In genomic region chr9:75918154-75918553, GRCh38 we compare ENCODE assay signal across 29 cellular contexts. TPM values are rescaled to one million over a fixed set of nuclear protein-coding genes. Genes with fewer than 3 reads are reported as not detected.
DNase-seq lines count a peak whose midpoint lies in the region; ATAC-seq lines count a peak whose summit lies in the region.
"Had no signal": no experiment of that assay in that cellular context is flagged by ENCODE, and none has a peak within 500 bp of the region (broad histone marks: within the 10 kb centered on the region; RNA-seq: fewer than 3 reads in every experiment).

No MANE protein-coding gene starts in this region.

- H3K9me3 Mint-ChIP-seq in activated T-helper 17 cell treated with anti-CD3 and anti-CD28 coated beads, Interleukin-2, amount 50 U/mL, for 72 hours = no peaks in the 10 kb centered on the region
- H3K9me3 Mint-ChIP-seq: CD14-positive monocyte, T-cell had no signal

- H3K4me3 Mint-ChIP-seq in activated T-helper 17 cell treated with anti-CD3 and anti-CD28 coated beads, Interleukin-2, amount 50 U/mL, for 72 hours = no peak overlapping the region
- H3K4me3 Mint-ChIP-seq: activated naive CD8-positive, alpha-beta T cell; CD14-positive monocyte; naive B cell; stimulated activated memory B cell treated with anti-CD40 and anti-IgM and Interleukin-4, amounts not matched to agents 10 μg/mL and 1 μg/mL and 100 μg/mL, for 72 hours; T-cell; type B pancreatic cell had no signal

- no peaks in the 10 kb centered on the region for H3K27me3 Mint-ChIP-seq in activated T-helper 17 cell treated with anti-CD3 and anti-CD28 coated beads, Interleukin-2, amount 50 U/mL, for 72 hours
- H3K27me3 Mint-ChIP-seq: activated naive CD8-positive, alpha-beta T cell; naive B cell; stimulated activated memory B cell treated with anti-CD40 and anti-IgM and Interleukin-4, amounts not matched to agents 10 μg/mL and 1 μg/mL and 100 μg/mL, for 72 hours; T-cell; type B pancreatic cell had no signal

- no peaks in the 10 kb centered on the region for H3K4me1 Mint-ChIP-seq in activated T-helper 17 cell treated with anti-CD3 and anti-CD28 coated beads, Interleukin-2, amount 50 U/mL, for 72 hours
- H3K4me1 Mint-ChIP-seq: CD14-positive monocyte; naive B cell; stimulated activated memory B cell treated with anti-CD40 and anti-IgM and Interleukin-4, amounts not matched to agents 10 μg/mL and 1 μg/mL and 100 μg/mL, for 72 hours had no signal

- in situ Hi-C loops in Caki2 (cut with HindIII; ENCODE audit: low pct_unique_long_range_greater_than_20kb, low sequenced_read_pairs) = no loop called here

- intact Hi-C loops in left colon (cut with DNase I, micrococcal nuclease) = no loop called here

- H3K27ac Mint-ChIP-seq in activated T-helper 17 cell treated with anti-CD3 and anti-CD28 coated beads, Interleukin-2, amount 50 U/mL, for 72 hours = no peak overlapping the region
- H3K27ac Mint-ChIP-seq: activated naive CD8-positive, alpha-beta T cell; CD14-positive monocyte; naive B cell; stimulated activated memory B cell treated with anti-CD40 and anti-IgM and Interleukin-4, amounts not matched to agents 10 μg/mL and 1 μg/mL and 100 μg/mL, for 72 hours; T-cell; type B pancreatic cell had no signal

- H3K36me3 Mint-ChIP-seq in activated T-helper 17 cell treated with anti-CD3 and anti-CD28 coated beads, Interleukin-2, amount 50 U/mL, for 72 hours (ENCODE audit: low read depth) = no peaks in the 10 kb centered on the region
- H3K36me3 Mint-ChIP-seq: CD14-positive monocyte; naive B cell; stimulated activated memory B cell treated with anti-CD40 and anti-IgM and Interleukin-4, amounts not matched to agents 10 μg/mL and 1 μg/mL and 100 μg/mL, for 72 hours; T-cell had no signal

- peak; percentile 89 for ATAC-seq in activated T-helper 17 cell treated with anti-CD3 and anti-CD28 coated beads, Interleukin-2, amount 50 U/mL, for 72 hours (replicated peaks)
- ATAC-seq in left colon (peak; percentile 67), HG03045 (IDR thresholded peaks at IDR 0.05; ENCODE audit: unreplicated experiment) (no peak), GM18909 (IDR thresholded peaks at IDR 0.05; ENCODE audit: poor library complexity, unreplicated experiment) (no peak)
- ATAC-seq: K562; right lobe of liver; stimulated activated memory B cell treated with anti-CD40 and anti-IgM and Interleukin-4, amounts not matched to agents 10 μg/mL and 1 μg/mL and 100 μg/mL, for 72 hours; T-cell had no signal

- DNase-seq in activated CD4-positive, alpha-beta T cell treated with anti-CD3 and anti-CD28 coated beads for 48 hours = peak; percentile 25
- DNase-seq in activated CD4-positive, alpha-beta T cell treated with anti-CD3 and anti-CD28 coated beads for 4 hours = no peak
- DNase-seq in Caki2 (ENCODE audit: low read depth) = peak; percentile 88
- DNase-seq in left colon = no peak
- no peak for DNase-seq in activated CD8-positive, alpha-beta memory T cell treated with anti-CD3 and anti-CD28 coated beads, Interleukin-2, amount 50 U/mL, for 4 hours
- DNase-seq: 8988T; activated CD8-positive, alpha-beta memory T cell treated with anti-CD3 and anti-CD28 coated beads, Interleukin-2, amount 50 U/mL, for 48 hours; aorta; DND-41; effector CD8-positive, alpha-beta T cell; erythroblast; head of caudate nucleus; MG63; naive B cell; NCI-H1105; NCI-H187 treated with DMSO at 0.1 percent for 48 hours; NCI-H2171 treated with DMSO at 0.1 percent for 48 hours; NCI-H510A; right lobe of liver; stimulated activated CD4-positive, alpha-beta T cell treated with anti-CD3 and anti-CD28 coated beads, Interleukin-4, amount 100 ng/mL, for 4 hours; T-cell had no signal

RNA-seq across cellular contexts. Expression of gene PCSK5, which starts 27.7 kb away (rescaled TPM):
- 104 and 109 TPM in 2 replicates for total RNA-seq in Caki2 (2014; rRNA removed; shearing (Covaris generic); ENCODE audit: low replicate concordance)
- total RNA-seq in activated T-helper 17 cell treated with anti-CD3 and anti-CD28 coated beads, Interleukin-2, amount 50 U/mL, for 72 hours = 1 to 10 TPM; 1.6 to 3.8 TPM
- 10 to 100 TPM; 56.5 to 79.8 TPM for total RNA-seq in left colon
- total RNA-seq: K562 had no signal

Comparison
In these comparisons a context has a peak if more than half of its experiments do, and no peak if none do; other contexts are left out.
1. DNase-seq: peak in activated CD4-positive, alpha-beta T cell treated with anti-CD3 and anti-CD28 coated beads for 48 hours (single experiment) and Caki2 (single experiment); none in activated CD4-positive, alpha-beta T cell treated with anti-CD3 and anti-CD28 coated beads for 4 hours (0 of 2), left colon (0 of 2) and activated CD8-positive, alpha-beta memory T cell treated with anti-CD3 and anti-CD28 coated beads, Interleukin-2, amount 50 U/mL, for 4 hours (single experiment).
2. ATAC-seq: peak in activated T-helper 17 cell treated with anti-CD3 and anti-CD28 coated beads, Interleukin-2, amount 50 U/mL, for 72 hours (single experiment) and left colon (single experiment); none in HG03045 (single experiment) and GM18909 (single experiment).
3. RNA of gene PCSK5, which starts 27.7 kb away (total RNA-seq): 104 to 109 TPM in Caki2 and 56.5 to 79.8 TPM in left colon; 1.6 to 3.8 TPM in activated T-helper 17 cell treated with anti-CD3 and anti-CD28 coated beads, Interleukin-2, amount 50 U/mL, for 72 hours; every median in the first group is over 10 times any median in the second.